In the genomic region with DNA sequence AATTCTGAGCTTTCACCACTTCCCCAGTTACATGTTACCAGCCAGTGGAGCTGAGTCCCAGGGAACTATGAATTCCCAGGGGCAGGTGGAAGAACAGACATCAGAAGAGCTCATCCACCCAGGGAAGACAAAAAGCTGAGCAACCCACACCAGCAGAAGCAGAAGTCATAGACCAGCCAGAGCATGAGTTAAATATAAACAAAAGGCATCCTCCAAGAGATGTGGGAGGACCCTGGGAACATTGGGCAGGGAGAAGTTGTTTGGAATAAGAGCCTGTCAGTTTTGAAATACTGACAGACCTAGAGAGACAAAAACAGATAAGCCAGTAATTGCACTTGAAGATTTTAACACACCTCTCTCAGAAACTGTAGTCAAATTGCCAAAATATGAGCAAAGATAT, we compare ENCODE assay signal across 29 cellular contexts.
"Had no signal": no experiment of that assay in that cellular context is flagged by ENCODE, and none has a peak within 500 bp of the region (broad histone marks: within the 10 kb centered on the region; RNA-seq: fewer than 3 reads in every experiment).

No MANE protein-coding gene starts in this region.

- H2AFZ ChIP-seq: hepatocyte had no signal

- H3K4me1 Mint-ChIP-seq: memory B cell had no signal

- H3K4me2 ChIP-seq: hepatocyte, smooth muscle cell had no signal

- H3K27ac Mint-ChIP-seq: memory B cell; stimulated activated naive CD8-positive, alpha-beta T cell treated with anti-CD3 and anti-CD28 coated beads, Interleukin-15, amount 100 ng/mL, for 72 hours had no signal

- ATAC-seq: heart left ventricle; left cardiac atrium; left ventricle myocardium superior; mucosa of descending colon; natural killer cell treated with Interleukin-12 subunit alpha and Interleukin-12 subunit beta and Interleukin-15 and Interleukin-18, amount 100 ng/mL, for 72 hours; sciatic nerve; stimulated activated naive CD8-positive, alpha-beta T cell treated with anti-CD3 and anti-CD28 coated beads, Interleukin-15, amount 100 ng/mL, for 72 hours; upper lobe of right lung had no signal

- H3K9me3 Mint-ChIP-seq: memory B cell; naive B cell; natural killer cell treated with Interleukin-12 subunit alpha and Interleukin-12 subunit beta and Interleukin-15 and Interleukin-18, amount 100 ng/mL, for 72 hours; neural crest cell; stimulated activated naive CD8-positive, alpha-beta T cell treated with anti-CD3 and anti-CD28 coated beads, Interleukin-15, amount 100 ng/mL, for 72 hours had no signal

- H3K4me3 ChIP-seq: colonic mucosa, esophagus muscularis mucosa, heart left ventricle, hepatocyte, lung, mucosa of descending colon, prostate gland, right atrium auricular region, smooth muscle cell, suprapubic skin, transverse colon, upper lobe of right lung, uterus had no signal

- H3K36me3 ChIP-seq: colonic mucosa, esophagus muscularis mucosa, heart left ventricle, prostate gland, right atrium auricular region, suprapubic skin, transverse colon, upper lobe of right lung, uterus had no signal

- H3K4me3 Mint-ChIP-seq: memory B cell; natural killer cell treated with Interleukin-12 subunit alpha and Interleukin-12 subunit beta and Interleukin-15 and Interleukin-18, amount 100 ng/mL, for 72 hours; neural crest cell; stimulated activated naive CD8-positive, alpha-beta T cell treated with anti-CD3 and anti-CD28 coated beads, Interleukin-15, amount 100 ng/mL, for 72 hours had no signal

- H3K27ac ChIP-seq: colonic mucosa, esophagus muscularis mucosa, heart left ventricle, hepatocyte, prostate gland, right atrium auricular region, suprapubic skin, transverse colon, upper lobe of right lung, uterus had no signal

- H3K79me2 ChIP-seq: hepatocyte had no signal

- DNase-seq: colonic mucosa; dermis blood vessel endothelial cell; effector memory CD4-positive, alpha-beta T cell; foreskin melanocyte; heart left ventricle; left cardiac atrium; left ventricle myocardium superior; naive B cell; stimulated activated CD4-positive, alpha-beta T cell treated with anti-CD3 and anti-CD28 coated beads, Interleukin-12 subunit alpha, Interleukin-12 subunit beta, amount 100 ng/mL, for 4 hours; stimulated activated CD4-positive, alpha-beta T cell treated with anti-CD3 and anti-CD28 coated beads, Interleukin-1b, Interleukin-23, amount 100 ng/mL, for 48 hours; stimulated activated CD4-positive, alpha-beta T cell treated with anti-CD3 and anti-CD28 coated beads, Interleukin-4, amount 100 ng/mL, for 1 hour; stimulated activated CD8-positive, alpha-beta memory T cell treated with anti-CD3 and anti-CD28 coated beads, Interleukin-4, amount 100 ng/mL, for 48 hours; stimulated activated naive CD4-positive, alpha-beta T cell; stimulated activated naive CD8-positive, alpha-beta T cell treated with anti-CD3 and anti-CD28 coated beads, Interleukin-15, amount 100 ng/mL, for 72 hours; transverse colon; upper lobe of right lung; uterus had no signal

- H3K4me1 ChIP-seq: colonic mucosa, prostate gland, uterus had no signal

- H3K36me3 Mint-ChIP-seq: memory B cell; naive B cell; natural killer cell treated with Interleukin-12 subunit alpha and Interleukin-12 subunit beta and Interleukin-15 and Interleukin-18, amount 100 ng/mL, for 72 hours had no signal

- H3K9me3 ChIP-seq: colonic mucosa, esophagus muscularis mucosa, heart left ventricle, mucosa of descending colon, prostate gland, right atrium auricular region, suprapubic skin, transverse colon, upper lobe of right lung, uterus had no signal
